In the genomic region with DNA sequence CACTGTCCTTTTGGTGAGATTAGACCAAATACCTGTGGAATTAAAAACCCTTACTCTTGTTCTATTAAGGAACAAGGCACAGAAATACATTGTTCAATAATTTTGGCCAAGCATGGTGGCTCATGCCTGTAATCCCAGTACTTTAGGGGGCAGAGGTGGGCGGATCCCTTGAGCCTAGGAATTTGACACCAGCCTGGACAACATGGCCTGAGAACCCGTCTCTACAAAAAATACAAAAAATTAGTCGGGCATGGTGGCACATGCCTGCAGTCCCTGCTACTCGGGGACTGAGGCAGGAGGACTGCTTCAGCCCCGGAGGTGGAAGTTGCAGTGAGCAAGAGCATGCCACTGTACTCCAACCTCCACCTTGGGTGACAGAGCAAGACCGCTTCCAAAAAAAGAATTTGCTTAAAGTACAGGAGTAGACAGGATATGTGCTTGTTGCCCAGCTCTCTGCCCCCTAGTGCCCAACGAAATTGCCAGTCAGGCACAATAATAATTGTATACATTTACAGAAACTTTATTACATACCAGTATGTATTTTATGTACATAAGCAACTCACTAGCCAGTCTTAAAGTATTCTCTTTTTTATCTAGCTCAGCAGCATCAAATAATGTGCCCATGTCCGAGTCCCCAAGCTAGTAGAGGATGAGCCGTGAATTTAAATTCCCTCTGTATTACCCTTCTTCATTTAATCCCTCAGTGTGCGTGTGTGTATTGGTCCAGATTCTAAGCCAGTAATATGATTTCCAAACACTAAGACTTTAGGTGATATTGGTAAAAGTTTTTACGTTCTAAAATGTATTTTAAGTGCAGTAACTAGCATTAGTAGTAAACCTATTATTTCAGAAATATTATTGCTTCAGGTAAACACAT, we compare ENCODE assay signal across 8 cellular contexts. TPM values are rescaled to one million over a fixed set of nuclear protein-coding genes. Genes with fewer than 3 reads are reported as not detected.
DNase-seq lines count a peak whose midpoint lies in the region; FAIRE-seq and TF ChIP-seq lines count a peak whose summit lies in the region.

No MANE protein-coding gene starts in this region.

- peak; percentile 9 for DNase-seq in EL
- DNase-seq in MG63, result peak; percentile 10
- no peak for DNase-seq in astrocyte (ENCODE audit: low read depth)
- DNase-seq in kidney tubule cell (ENCODE audit: low spot score), result peak; percentile 46
- DNase-seq in GDM1 (lab: John Stamatoyannopoulos, UW), result no peak
- no peak for DNase-seq in NK-92 treated with Interleukin-12 subunit alpha and Interleukin-12 subunit beta, amount 100 ng/mL, for 24 hours (lab: John Stamatoyannopoulos, UW)
- DNase-seq in NCI-H1930 (lab: John Stamatoyannopoulos, UW), result no peak

- H3K36me3 ChIP-seq in MG63, result peaks cover 45% of the 10 kb centered on the region
- H3K36me3 ChIP-seq in astrocyte (ENCODE audit: insufficient read depth, low read length), result peaks cover 24% of the 10 kb centered on the region
- H3K36me3 ChIP-seq in thymus (ENCODE audit: control insufficient read depth, insufficient read depth), result peaks cover 19% of the 10 kb centered on the region

- peak overlapping the region; percentile 99 for H3K4me3 Mint-ChIP-seq in astrocyte (ENCODE audit: unreplicated experiment)

- peaks cover 36% of the 10 kb centered on the region for H3K79me2 ChIP-seq in astrocyte (ENCODE audit: insufficient read depth, low read length)

- H3K9ac ChIP-seq in astrocyte (ENCODE audit: low read length), result peak overlapping the region; percentile 99

- H3K9me3 ChIP-seq in MG63 (no peaks in the 10 kb centered on the region), astrocyte (ENCODE audit: insufficient read depth, low read depth, low read length) (no peaks in the 10 kb centered on the region), thymus (ENCODE audit: control insufficient read depth) (no peaks in the 10 kb centered on the region)

- H3K27ac Mint-ChIP-seq in astrocyte (ENCODE audit: unreplicated experiment), result peak overlapping the region; percentile 73

- H3K27ac ChIP-seq in astrocyte (ENCODE audit: low read depth, low read length), result peak overlapping the region; percentile 55
- peak overlapping the region; percentile 32 for H3K27ac ChIP-seq in thymus (ENCODE audit: low read depth)

- peak; percentile 10 for TF ChIP-seq CTCF in astrocyte (IDR thresholded peaks at IDR 0.05; ENCODE audit: insufficient read depth, low read depth, low read length)

- peaks cover 47% of the 10 kb centered on the region for H4K20me1 ChIP-seq in astrocyte (ENCODE audit: insufficient read depth, low read length)

- no peaks in the 10 kb centered on the region for H3K27me3 Mint-ChIP-seq in astrocyte (ENCODE audit: low read depth, unreplicated experiment)

- H3K4me1 Mint-ChIP-seq in astrocyte (ENCODE audit: low read depth, unreplicated experiment), result peaks cover 9% of the 10 kb centered on the region

- peaks cover 4% of the 10 kb centered on the region for H3K36me3 Mint-ChIP-seq in astrocyte (ENCODE audit: low read depth, unreplicated experiment)

- no peak for FAIRE-seq in astrocyte (lab: Jason Lieb, UNC)

- WGBS in thymus, result 57% methylated on average over 11 of the region's 11 CpGs

- H2AFZ ChIP-seq in astrocyte (ENCODE audit: low read depth, low read length), result no peak overlapping the region

- H3K9me3 Mint-ChIP-seq in astrocyte (ENCODE audit: unreplicated experiment), result no peaks in the 10 kb centered on the region

- H3K4me3 ChIP-seq in MG63, result peak overlapping the region; percentile 99
- H3K4me3 ChIP-seq in astrocyte (ENCODE audit: insufficient read depth, low read depth, low read length), result peak overlapping the region; percentile 100
- peak overlapping the region; percentile 98 for H3K4me3 ChIP-seq in thymus (ENCODE audit: low read length)

- H3K4me2 ChIP-seq in astrocyte (ENCODE audit: low read length), result peak overlapping the region; percentile 91

- H3K27me3 ChIP-seq in MG63, result no peaks in the 10 kb centered on the region
- H3K27me3 ChIP-seq in astrocyte (ENCODE audit: insufficient read depth, low read length), result no peaks in the 10 kb centered on the region
- H3K27me3 ChIP-seq in thymus (ENCODE audit: control insufficient read depth, insufficient read depth), result no peaks in the 10 kb centered on the region

- H3K4me1 ChIP-seq in astrocyte (ENCODE audit: insufficient read depth, low read length) (peaks cover 5% of the 10 kb centered on the region), thymus (ENCODE audit: control insufficient read depth, insufficient read depth, low read length) (peaks cover 9% of the 10 kb centered on the region)

RNA-seq across cellular contexts. Expression of a gene that starts 1.4 kb away (rescaled TPM):
- total RNA-seq in MG63 (2014; rRNA removed; shearing (Covaris generic); ENCODE audit: low replicate concordance), result 37.5 and 37.9 TPM in 2 replicates
- 26.4 and 28.6 TPM in 2 replicates for total RNA-seq in astrocyte
- polyA plus RNA-seq in thymus, result 31.8 TPM

RNA-seq across cellular contexts. Expression of a gene that starts 23.6 kb away (rescaled TPM):
- 0.23 TPM in 1 of 2 replicates, not detected in the other for total RNA-seq in MG63 (2014; rRNA removed; shearing (Covaris generic); ENCODE audit: low replicate concordance)
- 5.3 and 7.4 TPM in 2 replicates for total RNA-seq in astrocyte
- polyA plus RNA-seq in thymus, result 9.9 TPM

RNA-seq across cellular contexts. Expression of a gene that starts 42.8 kb away (rescaled TPM):
- not detected in 2 replicates for total RNA-seq in MG63 (2014; rRNA removed; shearing (Covaris generic); ENCODE audit: low replicate concordance)
- 0.43 and 0.46 TPM in 2 replicates for total RNA-seq in astrocyte
- polyA plus RNA-seq in thymus, result 0.52 TPM

Comparison
In these comparisons a context has a peak if more than half of its experiments do, and no peak if none do; other contexts are left out.
1. DNase-seq: peak in EL (single experiment), MG63 (single experiment) and kidney tubule cell (single experiment); none in astrocyte (single experiment), GDM1 (single experiment), NK-92 treated with Interleukin-12 subunit alpha and Interleukin-12 subunit beta, amount 100 ng/mL, for 24 hours (single experiment) and NCI-H1930 (0 of 2).
2. Peak in every context shown above with its lines, with median percentiles within 50 percentile points of each other: H3K4me3 ChIP-seq.